In genomic region chr15:42576040-42576594, GRCh38 we compare ENCODE assay signal across 8 cellular contexts. TPM values are rescaled to one million over a fixed set of nuclear protein-coding genes. Genes with fewer than 3 reads are reported as not detected.
DNase-seq lines count a peak whose midpoint lies in the region; ATAC-seq, FAIRE-seq and TF ChIP-seq lines count a peak whose summit lies in the region.

No MANE protein-coding gene starts in this region.

- RAD21 ChIA-PET in HCT116 (lab: Charles Lee; ENCODE audit: low non-redundant PET in 1 of 2, low total read pairs in 2 of 2, uncharacterized antibody in 2 of 2, unreplicated experiment in 2 of 2) = no interaction called here

- H3K4me2 ChIP-seq in A549 (peak overlapping the region; percentile 85), HCT116 (ENCODE audit: low read length) (peak overlapping the region; percentile 98), K562 (ENCODE audit: insufficient read depth, low read length) (peak overlapping the region; percentile 79)

- no peak for ATAC-seq in A549
- ATAC-seq in HCT116 = no peak
- ATAC-seq in K562 = no peak
- ATAC-seq in GM18502 (IDR thresholded peaks at IDR 0.05; ENCODE audit: poor library complexity, unreplicated experiment) = no peak
- no peak for ATAC-seq in HG03571 (IDR thresholded peaks at IDR 0.05; ENCODE audit: unreplicated experiment)

- no peak overlapping the region for H2AFZ ChIP-seq in HCT116 (ENCODE audit: low read depth, low read length, poor library complexity, severe bottlenecking)
- peak overlapping the region; percentile 89 for H2AFZ ChIP-seq in K562 (ENCODE audit: low read depth, low read length)

- FAIRE-seq in A549 (lab: Jason Lieb, UNC) (no peak), K562 (lab: Jason Lieb, UNC) (no peak)

- TF ChIP-seq CTCF in A549 (IDR thresholded peaks at IDR 0.05) (no peak), HCT116 (IDR thresholded peaks at IDR 0.05 in 2 of 3, conservative IDR thresholded peaks at IDR 0.05 in 1 of 3; ENCODE audit: borderline replicate concordance in 1 of 3, insufficient read depth in 1 of 3, low read depth in 2 of 3, low read length in 2 of 3) (no peak), K562 (IDR thresholded peaks at IDR 0.05 in 2 of 3, conservative IDR thresholded peaks at IDR 0.05 in 1 of 3; ENCODE audit: insufficient read depth in 2 of 3, low read depth in 1 of 3, low read length in 3 of 3) (no peak), mesothelial cell of epicardium (IDR thresholded peaks at IDR 0.05; ENCODE audit: unreplicated experiment) (no peak)

- H3K36me3 ChIP-seq in HCT116 (ENCODE audit: control insufficient read depth in 1 of 2, insufficient read depth in 2 of 2, low read length in 2 of 2) (no peaks in the 10 kb centered on the region), K562 (ENCODE audit: control insufficient read depth, insufficient read depth, low read length) (no peaks in the 10 kb centered on the region)

- H3K27me3 ChIP-seq in HCT116 (ENCODE audit: insufficient read depth, low read length) = no peaks in the 10 kb centered on the region; the same call in 1 of the 2 replicates
- H3K27me3 ChIP-seq in K562 (ENCODE audit: control insufficient read depth in 2 of 2, insufficient read depth in 2 of 2, low read length in 2 of 2) = no peaks in the 10 kb centered on the region

- H4K20me1 ChIP-seq in HCT116 (ENCODE audit: insufficient read depth) = no peaks in the 10 kb centered on the region
- H4K20me1 ChIP-seq in K562 (replicated peaks; ENCODE audit: control insufficient read depth, insufficient read depth, low read length) = 0 out of 2 replicates have a peak, but pooled peaks cover 3% of the 10 kb centered on the region

- POLR2A ChIA-PET in A549 (lab: Yijun Ruan, JAX) = interaction anchor here (0.6 to 1.2 kb wide), 6 partner anchors 11 to 303 kb away, joined by 3 to 7 read pairs (median 4); partner anchors contain the start of genes GANC, HAUS2, LRRC57 and SNAP23
- POLR2A ChIA-PET in HCT116 (lab: Charles Lee) = interaction anchor here (0.7 to 2.0 kb wide), 5 partner anchors 8 to 15 kb away, joined by 3 to 6 read pairs (median 3); no protein-coding TSS in a partner anchor
- POLR2A ChIA-PET in K562 (lab: Yijun Ruan, JAX) = interaction anchor here (0.6 to 3.7 kb wide), 11 partner anchors 8 to 63 kb away, joined by 3 to 26 read pairs (median 5); partner anchors contain the start of genes HAUS2 and LRRC57

- CTCF ChIA-PET in A549 (lab: Yijun Ruan, JAX) (no interaction called here), HCT116 (lab: Charles Lee) (interaction anchor here (0.6 to 1.2 kb wide), 2 partner anchors 15 to 448 kb away, joined by 5 to 7 read pairs; no protein-coding TSS in a partner anchor), K562 (lab: Yijun Ruan, JAX; ENCODE audit: low intra/inter-chr PET ratio) (no interaction called here)

- H3K4me1 Mint-ChIP-seq in mesothelial cell of epicardium = peaks cover 13% of the 10 kb centered on the region

- no peaks in the 10 kb centered on the region for H3K9me3 Mint-ChIP-seq in mesothelial cell of epicardium

- TF ChIP-seq POLR2A in A549 (IDR thresholded peaks at IDR 0.05; ENCODE audit: low read length) = no peak
- TF ChIP-seq POLR2A in HCT116 (IDR thresholded peaks at IDR 0.05; ENCODE audit: borderline replicate concordance, extremely low read depth, insufficient read depth, insufficient read length) = no peak
- TF ChIP-seq POLR2A in K562 (conservative IDR thresholded peaks at IDR 0.05) = no peak

- no peaks in the 10 kb centered on the region for H3K79me2 ChIP-seq in HCT116 (ENCODE audit: insufficient read depth, low read length)
- H3K79me2 ChIP-seq in K562 (ENCODE audit: control insufficient read depth, insufficient read depth, low read length) = peaks cover 17% of the 10 kb centered on the region; the same call in 2 of the 3 replicates

- H3K4me1 ChIP-seq in A549 = peaks cover 10% of the 10 kb centered on the region; the same call in 1 of the 3 replicates
- H3K4me1 ChIP-seq in HCT116 (ENCODE audit: control insufficient read depth in 1 of 2, insufficient read depth in 2 of 2, low read length in 2 of 2) = peaks cover 12 to 22% of the 10 kb centered on the region in 2 experiments
- H3K4me1 ChIP-seq in K562 (replicated peaks in 1 of 2; ENCODE audit: control insufficient read depth in 2 of 2, insufficient read depth in 2 of 2, low read length in 2 of 2) = peaks cover 18 to 30% of the 10 kb centered on the region in 2 experiments; a peak in 4 of 5 replicates

- H3K9me1 ChIP-seq in K562 (ENCODE audit: control insufficient read depth, insufficient read depth, low read length) = no peaks in the 10 kb centered on the region

- no peak for TF ChIP-seq RAD21 in A549 (conservative IDR thresholded peaks at IDR 0.05 in 1 of 2, IDR thresholded peaks at IDR 0.05 in 1 of 2)
- TF ChIP-seq RAD21 in HCT116 (IDR thresholded peaks at IDR 0.05; ENCODE audit: low read depth) = no peak
- TF ChIP-seq RAD21 in K562 (CRISPR knock-in tag; conservative IDR thresholded peaks at IDR 0.05 in 1 of 2, IDR thresholded peaks at IDR 0.05 in 1 of 2) = no peak

- H3K27ac ChIP-seq in A549 = peak overlapping the region; percentile 73 to 96
- no peak overlapping the region for H3K27ac ChIP-seq in HCT116 (ENCODE audit: low read depth, low read length)
- H3K27ac ChIP-seq in K562 (ENCODE audit: extremely low read depth, low read depth, low read length) = no peak overlapping the region

- BruUV-seq in HCT116 (replicated peaks; lab: Mats Ljungman, UMichigan) (no TSS peak), K562 (replicated peaks; lab: Mats Ljungman, UMichigan) (no TSS peak)

- H3K9me3 ChIP-seq in A549 (no peaks in the 10 kb centered on the region), HCT116 (ENCODE audit: control insufficient read depth in 1 of 2, insufficient read depth in 1 of 2, low read depth in 1 of 2, low read length in 2 of 2) (no peaks in the 10 kb centered on the region), K562 (replicated peaks; ENCODE audit: control insufficient read depth, insufficient read depth, low read depth, low read length) (no peaks in the 10 kb centered on the region)

- H3K27ac Mint-ChIP-seq in mesothelial cell of epicardium = peak overlapping the region; percentile 79

- H3K4me3 ChIP-seq in A549 (peak overlapping the region; percentile 65), HCT116 (replicated peaks in 1 of 2; ENCODE audit: low read depth in 1 of 2, low read length in 2 of 2) (peak overlapping the region; percentile 61 to 63), K562 (peak overlapping the region; percentile 51)

- no peak for DNase-seq in A549 (ENCODE audit: low read depth in 1 of 2, low spot score in 1 of 2)
- no peak for DNase-seq in HCT116 (ENCODE audit: low read depth, low spot score)
- no peak for DNase-seq in K562 (ENCODE audit: extremely low read depth in 1 of 4, low spot score in 3 of 4)
- DNase-seq in mesothelial cell of epicardium (ENCODE audit: low spot score in 2 of 2, unreplicated experiment in 2 of 2) = no peak
- DNase-seq in activated CD4-positive, CD25-positive, alpha-beta regulatory T cell treated with anti-CD3 and anti-CD28 coated beads, Interleukin-2, amount 50 U/mL, for 72 hours = no peak
- no peak for DNase-seq in stimulated activated CD4-positive, alpha-beta T cell treated with anti-CD3 and anti-CD28 coated beads, Interleukin-12 subunit alpha, Interleukin-12 subunit beta, amount 100 ng/mL, for 4 hours

- 47% methylated on average over 14 of the region's 16 CpGs for WGBS in A549 (ENCODE audit: missing lambda C conversion rate)
- 19% methylated on average over 11 of the region's 16 CpGs for WGBS in K562 (ENCODE audit: insufficient coverage, low coverage, missing lambda C conversion rate)

- H3K9me2 ChIP-seq in HCT116 (ENCODE audit: insufficient read depth) = no peaks in the 10 kb centered on the region

- peak overlapping the region; percentile 87 for H3K4me3 Mint-ChIP-seq in mesothelial cell of epicardium

- intact Hi-C loops in HCT116 (cut with micrococcal nuclease) (no loop called here), K562 (cut with micrococcal nuclease) (no loop called here)

- peaks cover 59% of the 10 kb centered on the region for H3K27me3 Mint-ChIP-seq in mesothelial cell of epicardium (ENCODE audit: low read depth)

- no peaks in the 10 kb centered on the region for H3K36me3 Mint-ChIP-seq in mesothelial cell of epicardium

- in situ Hi-C loops in K562 (cut with MboI) = no loop called here

- TF ChIP-seq EP300 in A549 (IDR thresholded peaks at IDR 0.05) (no peak), K562 (IDR thresholded peaks at IDR 0.05; ENCODE audit: low read length) (no peak)

- H3K9ac ChIP-seq in HCT116 (ENCODE audit: low read length) (peak overlapping the region; percentile 64), K562 (ENCODE audit: insufficient read depth in 1 of 2, low read depth in 2 of 2, low read length in 2 of 2) (peak overlapping the region; percentile 56 to 92)

RNA-seq across cellular contexts. Expression of gene STARD9, which starts 0.7 kb away (rescaled TPM):
- polyA plus RNA-seq in A549 (2011; rRNA removed) (1.2 and 2.0 TPM in 2 replicates), A549 (2017; fragmentation: RNase III; extraction: RNeasy Plus Mini Kit Qiagen cat#74134 plus additional on column Dnase treatment) (1.2 to 1.5 TPM (median 1.3 TPM) in 3 replicates), K562 (2011; rRNA removed) (3.9 and 5.0 TPM in 2 replicates), K562 (2014; fragmentation: Illumina TruSeq; extraction: Trizol) (3.7 and 3.8 TPM in 2 replicates), K562 (2014; fragmentation: Nextera tagmentation; extraction: Ambion mirVana) (under 1 TPM; 0.45 to 0.71 TPM), K562 (2014; rRNA removed) (3.6 and 4.8 TPM in 2 replicates)
- polyA plus RNA-seq in A549 (2012; cell fraction: cytosol; rRNA removed) = 0.63 and 0.79 TPM in 2 replicates
- 3.5 and 5.8 TPM in 2 replicates for polyA plus RNA-seq in A549 (2012; cell fraction: nucleus; rRNA removed)
- 3.3 TPM in 2 replicates for polyA minus RNA-seq in A549 (2011; rRNA and poly(A)+ RNA removed)
- total RNA-seq in HCT116 (2021; ENCODE audit: unreplicated experiment) (5.0 TPM), K562 (2014; rRNA removed) (2.5 and 3.5 TPM in 2 replicates), K562 (2014; rRNA removed; fragmentation: Illumina TruSeq; extraction: Trizol) (3.7 and 3.9 TPM in 2 replicates), K562 (2015; rRNA removed; fragmentation: Illumina TruSeq; extraction: Trizol) (3.0 and 3.7 TPM in 2 replicates), K562 (2021) (3.9 and 6.0 TPM in 2 replicates), mesothelial cell of epicardium (7.3 to 10.0 TPM (median 8.0 TPM) in 3 replicates)
- 2.8 and 3.2 TPM in 2 replicates for polyA plus RNA-seq in HCT116 (2012)
- total RNA-seq in K562 (2011; cell fraction: chromatin; rRNA removed; ENCODE audit: low replicate concordance) = 83.3 and 91.0 TPM in 2 replicates
- 31.4 and 33.6 TPM in 2 replicates for total RNA-seq in K562 (2011; cell fraction: nucleolus; rRNA removed)
- 43.4 and 46.9 TPM in 2 replicates for total RNA-seq in K562 (2011; cell fraction: nucleoplasm; rRNA removed)
- polyA plus RNA-seq in K562 (2011; cell fraction: cytosol; rRNA removed) = 2.4 and 2.6 TPM in 2 replicates
- polyA plus RNA-seq in K562 (2011; cell fraction: nucleus; rRNA removed) = 22.8 and 29.8 TPM in 2 replicates
- polyA plus RNA-seq in K562 (2012) = 1.8 and 4.2 TPM in 2 replicates
- polyA minus RNA-seq in K562 (2011; rRNA and poly(A)+ RNA removed) = 7.9 and 8.6 TPM in 2 replicates
- polyA minus RNA-seq in K562 (2011; cell fraction: cytosol; rRNA and poly(A)+ RNA removed) = 2.5 TPM in 2 replicates
- 11.8 and 15.1 TPM in 2 replicates for polyA minus RNA-seq in K562 (2011; cell fraction: nucleus; rRNA and poly(A)+ RNA removed)

RNA-seq across cellular contexts. Expression of gene HAUS2, which starts 27.5 kb away (rescaled TPM):
- polyA plus RNA-seq in A549 (2011; rRNA removed) (29.7 and 31.0 TPM in 2 replicates), A549 (2017; fragmentation: RNase III; extraction: RNeasy Plus Mini Kit Qiagen cat#74134 plus additional on column Dnase treatment) (13.3 to 16.3 TPM (median 15.7 TPM) in 3 replicates), K562 (2011; rRNA removed) (43.3 and 64.9 TPM in 2 replicates), K562 (2014; fragmentation: Illumina TruSeq; extraction: Trizol) (49.7 and 60.8 TPM in 2 replicates), K562 (2014; fragmentation: Nextera tagmentation; extraction: Ambion mirVana) (10 to 100 TPM; 51.6 to 57.8 TPM), K562 (2014; rRNA removed) (42.8 and 47.7 TPM in 2 replicates)
- 10.3 and 10.4 TPM in 2 replicates for polyA plus RNA-seq in A549 (2012; cell fraction: cytosol; rRNA removed)
- 3.7 and 6.2 TPM in 2 replicates for polyA plus RNA-seq in A549 (2012; cell fraction: nucleus; rRNA removed)
- polyA minus RNA-seq in A549 (2011; rRNA and poly(A)+ RNA removed) = 6.7 and 7.1 TPM in 2 replicates
- total RNA-seq in HCT116 (2021; ENCODE audit: unreplicated experiment) (39.8 TPM), K562 (2014; rRNA removed) (30.6 and 37.0 TPM in 2 replicates), K562 (2014; rRNA removed; fragmentation: Illumina TruSeq; extraction: Trizol) (58.6 and 67.7 TPM in 2 replicates), K562 (2015; rRNA removed; fragmentation: Illumina TruSeq; extraction: Trizol) (48.8 and 54.1 TPM in 2 replicates), K562 (2021) (43.3 and 48.9 TPM in 2 replicates), mesothelial cell of epicardium (14.9 to 17.6 TPM (median 15.3 TPM) in 3 replicates)
- 13.0 and 18.7 TPM in 2 replicates for polyA plus RNA-seq in HCT116 (2012)
- total RNA-seq in K562 (2011; cell fraction: chromatin; rRNA removed; ENCODE audit: low replicate concordance) = 17.7 and 33.3 TPM in 2 replicates
- 12.5 and 13.2 TPM in 2 replicates for total RNA-seq in K562 (2011; cell fraction: nucleolus; rRNA removed)
- total RNA-seq in K562 (2011; cell fraction: nucleoplasm; rRNA removed) = 19.1 and 35.8 TPM in 2 replicates
- polyA plus RNA-seq in K562 (2011; cell fraction: cytosol; rRNA removed) = 14.2 and 23.3 TPM in 2 replicates
- polyA plus RNA-seq in K562 (2011; cell fraction: nucleus; rRNA removed) = 8.9 and 9.2 TPM in 2 replicates
- 25.3 and 44.8 TPM in 2 replicates for polyA plus RNA-seq in K562 (2012)
- 36.0 and 41.6 TPM in 2 replicates for polyA minus RNA-seq in K562 (2011; rRNA and poly(A)+ RNA removed)
- 9.2 and 21.6 TPM in 2 replicates for polyA minus RNA-seq in K562 (2011; cell fraction: cytosol; rRNA and poly(A)+ RNA removed)
- 5.8 and 8.3 TPM in 2 replicates for polyA minus RNA-seq in K562 (2011; cell fraction: nucleus; rRNA and poly(A)+ RNA removed)

RNA-seq across cellular contexts. Expression of gene LRRC57, which starts 27.5 kb away (rescaled TPM):
- 12.3 and 13.1 TPM in 2 replicates for polyA plus RNA-seq in A549 (2011; rRNA removed)
- polyA plus RNA-seq in A549 (2012; cell fraction: cytosol; rRNA removed) = 5.0 TPM in 2 replicates
- polyA plus RNA-seq in A549 (2012; cell fraction: nucleus; rRNA removed) = 1.6 and 2.4 TPM in 2 replicates
- 7.4 to 9.7 TPM (median 9.2 TPM) in 3 replicates for polyA plus RNA-seq in A549 (2017; fragmentation: RNase III; extraction: RNeasy Plus Mini Kit Qiagen cat#74134 plus additional on column Dnase treatment)
- 4.0 and 6.0 TPM in 2 replicates for polyA minus RNA-seq in A549 (2011; rRNA and poly(A)+ RNA removed)
- total RNA-seq in HCT116 (2021; ENCODE audit: unreplicated experiment) = 16.6 TPM
- 7.7 and 10.9 TPM in 2 replicates for polyA plus RNA-seq in HCT116 (2012)
- total RNA-seq in K562 (2011; cell fraction: chromatin; rRNA removed; ENCODE audit: low replicate concordance) = 13.6 and 19.2 TPM in 2 replicates
- 6.5 and 6.7 TPM in 2 replicates for total RNA-seq in K562 (2011; cell fraction: nucleolus; rRNA removed)
- total RNA-seq in K562 (2011; cell fraction: nucleoplasm; rRNA removed) = 13.9 and 23.0 TPM in 2 replicates
- total RNA-seq in K562 (2014; rRNA removed) = 7.9 and 9.8 TPM in 2 replicates
- total RNA-seq in K562 (2014; rRNA removed; fragmentation: Illumina TruSeq; extraction: Trizol) = 19.1 and 19.7 TPM in 2 replicates
- total RNA-seq in K562 (2015; rRNA removed; fragmentation: Illumina TruSeq; extraction: Trizol) = 15.4 and 16.1 TPM in 2 replicates
- total RNA-seq in K562 (2021) = 18.9 and 20.4 TPM in 2 replicates
- 14.0 and 14.8 TPM in 2 replicates for polyA plus RNA-seq in K562 (2011; rRNA removed)
- polyA plus RNA-seq in K562 (2011; cell fraction: cytosol; rRNA removed) = 9.5 and 14.7 TPM in 2 replicates
- 6.4 and 7.7 TPM in 2 replicates for polyA plus RNA-seq in K562 (2011; cell fraction: nucleus; rRNA removed)
- polyA plus RNA-seq in K562 (2012) = 10.3 and 17.1 TPM in 2 replicates
- polyA plus RNA-seq in K562 (2014; fragmentation: Illumina TruSeq; extraction: Trizol) = 17.0 and 17.9 TPM in 2 replicates
- polyA plus RNA-seq in K562 (2014; fragmentation: Nextera tagmentation; extraction: Ambion mirVana) = 1 to 10 TPM; 3.9 to 7.2 TPM
- polyA plus RNA-seq in K562 (2014; rRNA removed) = 9.5 and 10.8 TPM in 2 replicates
- polyA minus RNA-seq in K562 (2011; rRNA and poly(A)+ RNA removed) = 17.0 and 25.0 TPM in 2 replicates
- 5.6 and 7.8 TPM in 2 replicates for polyA minus RNA-seq in K562 (2011; cell fraction: cytosol; rRNA and poly(A)+ RNA removed)
- 4.4 and 7.0 TPM in 2 replicates for polyA minus RNA-seq in K562 (2011; cell fraction: nucleus; rRNA and poly(A)+ RNA removed)
- 22.0 to 27.9 TPM (median 26.5 TPM) in 3 replicates for total RNA-seq in mesothelial cell of epicardium

Comparison
In these comparisons a context has a peak if more than half of its experiments do, and no peak if none do; other contexts are left out.
1. H3K27ac ChIP-seq: peak in A549 (2 of 2); none in HCT116 (single experiment) and K562 (single experiment).
2. Peak in every context shown above with its lines, with median percentiles within 50 percentile points of each other: H3K4me2 ChIP-seq and H3K4me3 ChIP-seq.